ENCODE assay signal across 17 cellular contexts in genomic region chr10:30897547-30897946, GRCh38.
DNase-seq lines count a peak whose midpoint lies in the region; ATAC-seq and TF ChIP-seq lines count a peak whose summit lies in the region.
"Had no signal": no experiment of that assay in that cellular context is flagged by ENCODE, and none has a peak within 500 bp of the region (broad histone marks: within the 10 kb centered on the region; RNA-seq: fewer than 3 reads in every experiment).

No MANE protein-coding gene starts in this region.

- H3K4me1 ChIP-seq in IMR-90 (ENCODE audit: control insufficient read depth, insufficient read depth, low read length) = peaks cover 2% of the 10 kb centered on the region; the same call in 1 of the 2 replicates

- intact Hi-C loops in IMR-90 (cut with micrococcal nuclease) = loop anchor here (5.0 kb wide), 1 partner anchor 65 kb away; no protein-coding TSS in a partner anchor

- H3K36me3 ChIP-seq in IMR-90 (ENCODE audit: control insufficient read depth, insufficient read depth, low read length) = no peaks in the 10 kb centered on the region

- H3K56ac ChIP-seq in IMR-90 (ENCODE audit: extremely low read depth, insufficient read depth, low read length) = no peak overlapping the region

- H3K9me3 Mint-ChIP-seq in activated CD8-positive, alpha-beta memory T cell treated with anti-CD3 and anti-CD28 coated beads, Interleukin-2, amount 10 ng/mL, durations not matched to agents 7 days and 5 days (ENCODE audit: low read depth) = peaks cover 13% of the 10 kb centered on the region
- H3K9me3 Mint-ChIP-seq in activated T-cell treated with anti-CD3 and anti-CD28 coated beads, Interleukin-2, amount 50 U/mL, for 72 hours = peaks cover 1 to 2% of the 10 kb centered on the region in 2 donors
- peaks cover 36% of the 10 kb centered on the region for H3K9me3 Mint-ChIP-seq in WTC11

- no peak overlapping the region for H2BK20ac ChIP-seq in IMR-90 (ENCODE audit: low read depth, low read length)

- H3K18ac ChIP-seq in IMR-90 (ENCODE audit: low read depth, low read length) = 0 out of 2 replicates have a peak overlapping the region, but pooled peaks have one; percentile 24

- no TSS peak for BruUV-seq in IMR-90 (replicated peaks; lab: Mats Ljungman, UMichigan)

- peak; percentile 65 for ATAC-seq in activated CD8-positive, alpha-beta memory T cell treated with anti-CD3 and anti-CD28 coated beads, Interleukin-2, amount 10 ng/mL, durations not matched to agents 7 days and 5 days
- ATAC-seq in IMR-90 (ENCODE audit: low read depth) (no peak), WTC11 (no peak), GM21447 (IDR thresholded peaks at IDR 0.05; ENCODE audit: unreplicated experiment) (no peak)
- ATAC-seq in activated T-cell treated with anti-CD3 and anti-CD28 coated beads, Interleukin-2, amount 50 U/mL, for 72 hours (replicated peaks in 1 of 2) = peak; percentile 78 to 97
- ATAC-seq: PC-3 had no signal

- peak overlapping the region; percentile 15 for H2AFZ ChIP-seq in IMR-90 (replicated peaks; ENCODE audit: low read length, poor library complexity)

- H4K8ac ChIP-seq in IMR-90 (ENCODE audit: low read depth in 2 of 2, low read length in 2 of 2) = no peak overlapping the region

- no peak overlapping the region for H3K4me2 ChIP-seq in IMR-90 (ENCODE audit: low read depth, low read length)

- no peaks in the 10 kb centered on the region; the same call in 1 of the 2 replicates for H3K9me3 ChIP-seq in IMR-90 (ENCODE audit: control insufficient read depth, insufficient read depth, low read length)

- no peak overlapping the region for H2BK5ac ChIP-seq in IMR-90 (ENCODE audit: low read depth, low read length, poor library complexity, severe bottlenecking)

- no peak overlapping the region for H3K4me3 ChIP-seq in IMR-90 (ENCODE audit: insufficient read depth, low read depth, low read length)

- H3K14ac ChIP-seq in IMR-90 (replicated peaks; ENCODE audit: low read depth, low read length) = no peak overlapping the region; the same call in 1 of the 2 replicates

- dilution Hi-C loops in IMR-90 (cut with HindIII; ENCODE audit: low sequenced_read_pairs, unreplicated experiment) = no loop called here

- no peak overlapping the region for H3K9ac ChIP-seq in IMR-90 (ENCODE audit: low read depth, low read length)

- TF ChIP-seq POLR2A in IMR-90 (IDR thresholded peaks at IDR 0.05; ENCODE audit: low read depth, low read length) = no peak

- H3K36me3 Mint-ChIP-seq in activated CD8-positive, alpha-beta memory T cell treated with anti-CD3 and anti-CD28 coated beads, Interleukin-2, amount 10 ng/mL, durations not matched to agents 7 days and 5 days = peaks cover 35% of the 10 kb centered on the region
- H3K36me3 Mint-ChIP-seq in activated T-cell treated with anti-CD3 and anti-CD28 coated beads, Interleukin-2, amount 50 U/mL, for 72 hours (ENCODE audit: insufficient read depth in 2 of 2) = peaks cover 2 to 6% of the 10 kb centered on the region in 2 donors
- peaks cover 20% of the 10 kb centered on the region for H3K36me3 Mint-ChIP-seq in WTC11

- no peaks in the 10 kb centered on the region for H3K9me1 ChIP-seq in IMR-90 (ENCODE audit: insufficient read depth, low read length)

- H2BK120ac ChIP-seq in IMR-90 (ENCODE audit: low read depth, low read length) = peak overlapping the region; percentile 19; the same call in 1 of the 2 replicates

- H3K27ac ChIP-seq in IMR-90 (ENCODE audit: insufficient read depth, low read length) = no peak overlapping the region
- H3K27ac ChIP-seq: C4-2B had no signal

- H2AK5ac ChIP-seq in IMR-90 (ENCODE audit: low read depth, low read length) = no peak overlapping the region

- H2AK9ac ChIP-seq in IMR-90 (replicated peaks; ENCODE audit: low read depth, low read length, poor library complexity) = no peak overlapping the region

- in situ Hi-C loops in IMR-90 (cut with MboI; ENCODE audit: low sequenced_read_pairs) = no loop called here

- no peak overlapping the region for H3K4me3 Mint-ChIP-seq in activated CD8-positive, alpha-beta memory T cell treated with anti-CD3 and anti-CD28 coated beads, Interleukin-2, amount 10 ng/mL, durations not matched to agents 7 days and 5 days
- H3K4me3 Mint-ChIP-seq in activated T-cell treated with anti-CD3 and anti-CD28 coated beads, Interleukin-2, amount 50 U/mL, for 72 hours = no peak overlapping the region
- H3K4me3 Mint-ChIP-seq in WTC11 = no peak overlapping the region

- no peak overlapping the region for H3K23ac ChIP-seq in IMR-90 (ENCODE audit: low read depth, low read length)

- no peak overlapping the region for H2BK15ac ChIP-seq in IMR-90 (ENCODE audit: low read depth, low read length)

- no CpG with 5 or more reads among the region's 1 CpG for WGBS in IMR-90 (ENCODE audit: extremely low coverage in 2 of 2, insufficient read length in 1 of 2), 2 experiments

- H3K27ac Mint-ChIP-seq in activated CD8-positive, alpha-beta memory T cell treated with anti-CD3 and anti-CD28 coated beads, Interleukin-2, amount 10 ng/mL, durations not matched to agents 7 days and 5 days = peak overlapping the region; percentile 50
- no peak overlapping the region for H3K27ac Mint-ChIP-seq in activated T-cell treated with anti-CD3 and anti-CD28 coated beads, Interleukin-2, amount 50 U/mL, for 72 hours
- H3K27ac Mint-ChIP-seq in WTC11 = no peak overlapping the region

- CTCF ChIA-PET in activated CD8-positive, alpha-beta memory T cell treated with anti-CD3 and anti-CD28 coated beads, Interleukin-2, amount 10 ng/mL, durations not matched to agents 7 days and 5 days (lab: Charles Lee) = no interaction called here
- CTCF ChIA-PET in IMR-90 (lab: Yijun Ruan, JAX) (interaction anchor here (0.8 kb wide), 1 partner anchor 16 kb away, joined by 3 read pairs; no protein-coding TSS in a partner anchor), WTC11 (lab: Charles Lee) (no interaction called here)

- H3K4me1 Mint-ChIP-seq in activated CD8-positive, alpha-beta memory T cell treated with anti-CD3 and anti-CD28 coated beads, Interleukin-2, amount 10 ng/mL, durations not matched to agents 7 days and 5 days = peaks cover 15% of the 10 kb centered on the region
- H3K4me1 Mint-ChIP-seq in activated T-cell treated with anti-CD3 and anti-CD28 coated beads, Interleukin-2, amount 50 U/mL, for 72 hours (ENCODE audit: low read depth) = peaks cover 8% of the 10 kb centered on the region
- H3K4me1 Mint-ChIP-seq in WTC11 = peaks cover 5% of the 10 kb centered on the region

- TF ChIP-seq RAD21 in IMR-90 (IDR thresholded peaks at IDR 0.05; ENCODE audit: low read length) = no peak

- H3K79me1 ChIP-seq in IMR-90 (ENCODE audit: low read depth in 1 of 2, low read length in 2 of 2) = no peaks in the 10 kb centered on the region

- H3K27me3 Mint-ChIP-seq in activated CD8-positive, alpha-beta memory T cell treated with anti-CD3 and anti-CD28 coated beads, Interleukin-2, amount 10 ng/mL, durations not matched to agents 7 days and 5 days = no peaks in the 10 kb centered on the region
- no peaks in the 10 kb centered on the region for H3K27me3 Mint-ChIP-seq in activated T-cell treated with anti-CD3 and anti-CD28 coated beads, Interleukin-2, amount 50 U/mL, for 72 hours (ENCODE audit: low read depth)
- H3K27me3 Mint-ChIP-seq in WTC11 (ENCODE audit: low read depth) = no peaks in the 10 kb centered on the region; the same call in 1 of the 2 replicates

- TF ChIP-seq CTCF in IMR-90 (conservative IDR thresholded peaks at IDR 0.05; ENCODE audit: low read depth, low read length) (no peak), WTC11 (IDR thresholded peaks at IDR 0.05) (no peak)

- DNase-seq in activated CD8-positive, alpha-beta memory T cell treated with anti-CD3 and anti-CD28 coated beads, Interleukin-2, amount 10 ng/mL, durations not matched to agents 7 days and 5 days = peak; percentile 54
- no peak for DNase-seq in activated CD8-positive, alpha-beta memory T cell treated with anti-CD3 and anti-CD28 coated beads for 24 hours
- DNase-seq in IMR-90 = no peak
- DNase-seq in activated T-cell treated with anti-CD3 and anti-CD28 coated beads, Interleukin-2, amount 50 U/mL, for 72 hours = peak; percentile 13 to 35
- peak; percentile 39 for DNase-seq in stimulated activated CD8-positive, alpha-beta memory T cell treated with anti-CD3 and anti-CD28 coated beads, Interleukin-4, amount 100 ng/mL, for 48 hours
- DNase-seq in WTC11 (ENCODE audit: low spot score) = no peak
- DNase-seq: DMS 273 treated with DMSO at 0.1 percent for 48 hours, GOT3, KG1, NCI-H1436 treated with DMSO at 0.1 percent for 48 hours, NCI-H2029 treated with DMSO at 0.1 percent for 48 hours, NCI-H2171 treated with DMSO at 0.1 percent for 48 hours, NCI-H446 treated with DMSO at 0.1 percent for 48 hours, NCI-H748 treated with DMSO at 0.1 percent for 48 hours, PC-3 had no signal

- POLR2A ChIA-PET in IMR-90 (lab: Charles Lee; ENCODE audit: unreplicated experiment) = no interaction called here
- POLR2A ChIA-PET in WTC11 (lab: Charles Lee) = no interaction called here

- H3K4ac ChIP-seq in IMR-90 (ENCODE audit: low read depth, low read length) = no peak overlapping the region

- no peaks in the 10 kb centered on the region for H3K27me3 ChIP-seq in IMR-90 (ENCODE audit: control insufficient read depth, insufficient read depth, low read length)

- no peaks in the 10 kb centered on the region for H4K20me1 ChIP-seq in IMR-90 (ENCODE audit: insufficient read depth, low read length)

- no peak overlapping the region for H4K91ac ChIP-seq in IMR-90 (ENCODE audit: insufficient read depth, low read depth, low read length)

- no peak overlapping the region for H4K5ac ChIP-seq in IMR-90 (ENCODE audit: low read depth, low read length)

TF ChIP-seq in IMR-90, 13 proteins besides CTCF, POLR2A, EP300 and RAD21 (continues in another document):
- no peak for TF ChIP-seq FOS (IDR thresholded peaks at IDR 0.05; ENCODE audit: low read depth, low read length)
- no peak for TF ChIP-seq CHD1 (IDR thresholded peaks at IDR 0.05; ENCODE audit: low read depth, low read length)
- TF ChIP-seq RFX5 (IDR thresholded peaks at IDR 0.05; ENCODE audit: low read depth, low read length) = no peak

TF ChIP-seq in WTC11, 78 proteins besides CTCF, POLR2A, EP300 and RAD21 (continues in another document):
- TF ChIP-seq SMAD3 (CRISPR knock-in tag; IDR thresholded peaks at IDR 0.05; ENCODE audit: borderline replicate concordance) = no peak
- no peak for TF ChIP-seq CREM (CRISPR knock-in tag; IDR thresholded peaks at IDR 0.05)
- no peak for TF ChIP-seq PREB (CRISPR knock-in tag; IDR thresholded peaks at IDR 0.05; ENCODE audit: borderline replicate concordance)

Comparison
In these comparisons a context has a peak if more than half of its experiments do, and no peak if none do; other contexts are left out.
1. DNase-seq: peak in activated CD8-positive, alpha-beta memory T cell treated with anti-CD3 and anti-CD28 coated beads, Interleukin-2, amount 10 ng/mL, durations not matched to agents 7 days and 5 days (single experiment), activated T-cell treated with anti-CD3 and anti-CD28 coated beads, Interleukin-2, amount 50 U/mL, for 72 hours (2 of 2) and stimulated activated CD8-positive, alpha-beta memory T cell treated with anti-CD3 and anti-CD28 coated beads, Interleukin-4, amount 100 ng/mL, for 48 hours (single experiment); none in activated CD8-positive, alpha-beta memory T cell treated with anti-CD3 and anti-CD28 coated beads for 24 hours (single experiment), IMR-90 (single experiment) and WTC11 (single experiment).
2. ATAC-seq: peak in activated CD8-positive, alpha-beta memory T cell treated with anti-CD3 and anti-CD28 coated beads, Interleukin-2, amount 10 ng/mL, durations not matched to agents 7 days and 5 days (single experiment) and activated T-cell treated with anti-CD3 and anti-CD28 coated beads, Interleukin-2, amount 50 U/mL, for 72 hours (2 of 2); none in IMR-90 (single experiment), WTC11 (single experiment) and GM21447 (single experiment).